In genomic region chr6:3156184-3157119, GRCh38 we compare ENCODE assay signal across 8 cellular contexts. TPM values are rescaled to one million over a fixed set of nuclear protein-coding genes. Genes with fewer than 3 reads are reported as not detected.
DNase-seq lines count a peak whose midpoint lies in the region; TF ChIP-seq lines count a peak whose summit lies in the region.
"Not testable (repeated sequence)": the region's sequence is repeated elsewhere in the genome, so short reads cannot be mapped to it uniquely, and the experiment has no call there.

No MANE protein-coding gene starts in this region.

- not testable (repeated sequence) for H4K20me1 ChIP-seq in PC-9 (ENCODE audit: insufficient read depth)

- not testable (repeated sequence) for H3K36me3 ChIP-seq in PC-9 (ENCODE audit: low read depth)
- H3K36me3 ChIP-seq in iPS-20b (ENCODE audit: insufficient read depth, low read depth, low read length), result peaks cover 35% of the 10 kb centered on the region
- peaks cover 0 to 23% (median 8%) of the 10 kb centered on the region in 3 donors for H3K36me3 ChIP-seq in tibial artery

- H3K27ac ChIP-seq in PC-9; iPS-20b (ENCODE audit: low read length): not testable (repeated sequence)
- H3K27ac ChIP-seq in tibial artery, result peak overlapping the region; percentile 97 to 100

- POLR2A ChIA-PET in PC-9 (lab: Charles Lee; ENCODE audit: unreplicated experiment), result interaction anchor here (0.6 to 1.4 kb wide), 6 partner anchors 53 to 660 kb away, joined by 3 to 8 read pairs (median 4); no protein-coding TSS in a partner anchor

- H3K79me2 ChIP-seq in PC-9 (ENCODE audit: low read depth), result not testable (repeated sequence)

- not testable (repeated sequence) for H3K27me3 ChIP-seq in PC-9 (ENCODE audit: insufficient read depth, low read depth); iPS-20b (ENCODE audit: insufficient read depth, low read length); tibial artery

- peak overlapping the region; percentile 73 for H3K27ac Mint-ChIP-seq in activated T-cell treated with anti-CD3 and anti-CD28 coated beads, Interleukin-2, amount 50 U/mL, for 24 hours
- peak overlapping the region; percentile 90 for H3K27ac Mint-ChIP-seq in osteocyte (ENCODE audit: unreplicated experiment)

- not testable (repeated sequence) for H3K27me3 Mint-ChIP-seq in activated T-cell treated with anti-CD3 and anti-CD28 coated beads, Interleukin-2, amount 50 U/mL, for 24 hours; osteocyte (ENCODE audit: unreplicated experiment)

- peak; percentile 31 for DNase-seq in EH (ENCODE audit: low read depth)
- DNase-seq in HUDEP-2 (lab: John Stamatoyannopoulos, UW; ENCODE audit: unreplicated experiment in 76 of 76), result peak in 40 of 76 experiments; percentile 19 to 62 (median 38)
- not testable (repeated sequence) for DNase-seq in PC-9; osteocyte (ENCODE audit: extremely low spot score, unreplicated experiment); tibial artery
- DNase-seq in activated T-cell treated with anti-CD3 and anti-CD28 coated beads, Interleukin-2, amount 50 U/mL, for 24 hours, result peak; percentile 43
- peak; percentile 66 for DNase-seq in ecto neural progenitor cell (ENCODE audit: low spot score)

- H3K9me2 ChIP-seq in PC-9 (ENCODE audit: insufficient read depth), result not testable (repeated sequence)

- peak overlapping the region; percentile 81 for H3K4me2 ChIP-seq in PC-9

- intact Hi-C loops in PC-9 (cut with micrococcal nuclease; ENCODE audit: unreplicated experiment) (loop anchor here (1.0 to 2.0 kb wide), 2 partner anchors 30 to 95 kb away; no protein-coding TSS in a partner anchor), tibial artery (cut with DNase I; ENCODE audit: low total_unique reads) (loop anchor here (10.0 kb wide), 1 partner anchor 88 kb away; no protein-coding TSS in a partner anchor)

- peak overlapping the region; percentile 77 for H3K4me3 Mint-ChIP-seq in activated T-cell treated with anti-CD3 and anti-CD28 coated beads, Interleukin-2, amount 50 U/mL, for 24 hours
- peak overlapping the region; percentile 94 for H3K4me3 Mint-ChIP-seq in osteocyte (ENCODE audit: unreplicated experiment)

- BruUV-seq in PC-9 (replicated peaks; lab: Mats Ljungman, UMichigan), result TSS peak; percentile 42

- H3K9me3 ChIP-seq in PC-9 (ENCODE audit: insufficient read depth, low read depth); iPS-20b (ENCODE audit: insufficient read depth, low read depth, low read length); tibial artery: not testable (repeated sequence)

- H3K4me1 ChIP-seq in PC-9 (replicated peaks; ENCODE audit: insufficient read depth); tibial artery: not testable (repeated sequence)
- H3K4me1 ChIP-seq in iPS-20b (ENCODE audit: insufficient read depth, low read length), result peaks cover 26% of the 10 kb centered on the region

- CTCF ChIA-PET in PC-9 (lab: Charles Lee), result interaction anchor here (0.6 to 0.7 kb wide), 5 partner anchors 9 to 546 kb away, joined by 3 to 5 read pairs (median 3); no protein-coding TSS in a partner anchor

- not testable (repeated sequence) for H3K9me3 Mint-ChIP-seq in activated T-cell treated with anti-CD3 and anti-CD28 coated beads, Interleukin-2, amount 50 U/mL, for 24 hours; osteocyte (ENCODE audit: unreplicated experiment)

- peaks cover 24% of the 10 kb centered on the region for H3K4me1 Mint-ChIP-seq in activated T-cell treated with anti-CD3 and anti-CD28 coated beads, Interleukin-2, amount 50 U/mL, for 24 hours (ENCODE audit: low read depth)
- H3K4me1 Mint-ChIP-seq in osteocyte (ENCODE audit: unreplicated experiment), result peaks cover 29% of the 10 kb centered on the region

- H3K9ac ChIP-seq in iPS-20b (ENCODE audit: low read depth, low read length), result peak overlapping the region; percentile 78; the same call in 1 of the 2 replicates

- H2AFZ ChIP-seq in PC-9, result 0 out of 2 replicates have a peak overlapping the region, but pooled peaks have one; percentile 55

- TF ChIP-seq CTCF in PC-9 (conservative IDR thresholded peaks at IDR 0.05); osteocyte (IDR thresholded peaks at IDR 0.05); tibial artery (IDR thresholded peaks at IDR 0.05): not testable (repeated sequence)

- peaks cover 16% of the 10 kb centered on the region for H3K36me3 Mint-ChIP-seq in activated T-cell treated with anti-CD3 and anti-CD28 coated beads, Interleukin-2, amount 50 U/mL, for 24 hours (ENCODE audit: low read depth)
- H3K36me3 Mint-ChIP-seq in osteocyte (ENCODE audit: unreplicated experiment), result peaks cover 25% of the 10 kb centered on the region

- not testable (repeated sequence) for H3F3A ChIP-seq in PC-9 (ENCODE audit: insufficient read depth, low read depth)

- peak overlapping the region; percentile 69 for H3K4me3 ChIP-seq in PC-9
- H3K4me3 ChIP-seq in iPS-20b (ENCODE audit: low read length), result peak overlapping the region; percentile 95
- peak overlapping the region; percentile 96 to 100 for H3K4me3 ChIP-seq in tibial artery

RNA-seq across cellular contexts. Expression of gene TUBB2A, which starts 0.9 kb away (rescaled TPM):
- total RNA-seq in PC-9 (2021) (17.0 and 19.0 TPM in 2 replicates), osteocyte (82.3 and 92.3 TPM in 2 replicates)

RNA-seq across cellular contexts. Expression of gene BPHL, which starts 37.9 kb away (rescaled TPM):
- 23.7 and 24.5 TPM in 2 replicates for total RNA-seq in PC-9 (2021)
- total RNA-seq in osteocyte, result 26.6 and 27.7 TPM in 2 replicates
